9 cellular contexts compared by ENCODE assay signal in the genomic region with DNA sequence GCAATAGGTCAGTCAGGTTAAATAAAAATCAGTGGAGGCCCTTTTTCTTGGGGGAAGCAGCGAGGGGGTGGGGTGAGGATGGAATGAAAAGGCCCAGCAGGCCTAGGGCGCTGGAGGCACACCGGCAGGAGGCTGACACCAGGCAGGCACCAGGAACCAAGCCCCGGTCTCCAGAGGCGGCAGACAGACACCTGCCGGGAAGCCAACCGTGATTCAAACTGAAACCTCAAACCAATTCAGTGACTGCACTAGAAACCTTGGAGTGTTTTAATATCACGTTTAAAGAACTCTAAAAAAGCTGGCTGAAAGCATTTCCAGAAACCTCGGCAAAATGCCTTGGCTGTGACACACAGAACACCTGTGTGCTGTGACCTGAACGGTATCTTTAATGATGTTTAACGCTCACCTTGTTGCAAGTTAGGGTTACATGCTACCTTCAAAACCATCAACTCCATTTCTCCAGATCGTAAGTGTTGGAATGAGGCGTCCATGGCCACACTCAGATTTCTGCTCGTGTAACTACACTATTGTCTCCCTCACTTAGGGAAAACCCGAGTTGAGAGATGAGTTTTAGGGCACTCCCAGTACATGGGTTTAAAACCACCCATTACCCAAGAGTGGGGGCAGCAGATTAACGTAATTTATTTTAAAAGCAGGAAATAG. TPM values are rescaled to one million over a fixed set of nuclear protein-coding genes. Genes with fewer than 3 reads are reported as not detected.
DNase-seq lines count a peak whose midpoint lies in the region; FAIRE-seq and TF ChIP-seq lines count a peak whose summit lies in the region.
"Had no signal": no experiment of that assay in that cellular context is flagged by ENCODE, and none has a peak within 500 bp of the region (broad histone marks: within the 10 kb centered on the region; RNA-seq: fewer than 3 reads in every experiment).

No MANE protein-coding gene starts in this region.

- H3K79me2 ChIP-seq in Karpas-422 (ENCODE audit: low read length), result peaks cover 10% of the 10 kb centered on the region

- no peak for TF ChIP-seq EP300 in sigmoid colon (IDR thresholded peaks at IDR 0.05)

- no peak overlapping the region for H2AFZ ChIP-seq in Karpas-422 (ENCODE audit: low read length)

- no peaks in the 10 kb centered on the region for H4K20me1 ChIP-seq in Karpas-422 (ENCODE audit: insufficient read depth, low read depth, low read length)

- intact Hi-C loops in sigmoid colon (cut with DNase I), result no loop called here

- H3K27me3 ChIP-seq in Karpas-422 (ENCODE audit: low read length) (no peaks in the 10 kb centered on the region), sigmoid colon (no peaks in the 10 kb centered on the region)

- 9 to 37% methylated on average over 16 of the region's 16 CpGs for WGBS in sigmoid colon, 2 donors

- no peak overlapping the region for H3K4me3 ChIP-seq in Karpas-422 (ENCODE audit: low read length)
- no peak overlapping the region for H3K4me3 ChIP-seq in sigmoid colon

- no peaks in the 10 kb centered on the region for H3K9me3 Mint-ChIP-seq in activated naive CD8-positive, alpha-beta T cell (ENCODE audit: low read depth)
- H3K9me3 Mint-ChIP-seq: activated B cell treated with CpG ODN at 0.5 μM for 24 hours had no signal

- TF ChIP-seq CTCF in sigmoid colon (IDR thresholded peaks at IDR 0.05), result no peak

- no peaks in the 10 kb centered on the region for H3K9me2 ChIP-seq in Karpas-422 (replicated peaks; ENCODE audit: insufficient read depth, low read length)

- H3K36me3 ChIP-seq in Karpas-422 (ENCODE audit: insufficient read depth, low read length) (peaks cover 72% of the 10 kb centered on the region), sigmoid colon (peaks cover 10 to 62% (median 26%) of the 10 kb centered on the region in 4 donors)

- H3K27me3 Mint-ChIP-seq in activated naive CD8-positive, alpha-beta T cell, result no peaks in the 10 kb centered on the region
- H3K27me3 Mint-ChIP-seq: activated B cell treated with CpG ODN at 0.5 μM for 24 hours had no signal

- peak overlapping the region; percentile 70 for H3K4me3 Mint-ChIP-seq in activated naive CD8-positive, alpha-beta T cell
- H3K4me3 Mint-ChIP-seq: activated B cell treated with CpG ODN at 0.5 μM for 24 hours had no signal

- H3K36me3 Mint-ChIP-seq in activated naive CD8-positive, alpha-beta T cell, result peaks cover 8% of the 10 kb centered on the region

- peak; percentile 48 for DNase-seq in GM18507 (ENCODE audit: extremely low spot score, insufficient read length, low read depth)
- DNase-seq in Karpas-422, result no peak
- DNase-seq in sigmoid colon, result no peak
- DNase-seq in DMS153 treated with DMSO at 0.1 percent for 48 hours (lab: John Stamatoyannopoulos, UW; ENCODE audit: unreplicated experiment), result no peak
- DNase-seq in OCI-M1 (lab: John Stamatoyannopoulos, UW), result no peak
- no peak for DNase-seq in GDM1 (lab: John Stamatoyannopoulos, UW)
- DNase-seq: activated B cell treated with CpG ODN at 0.5 μM for 24 hours, KG1 had no signal

- peaks cover 35% of the 10 kb centered on the region for H3K4me1 Mint-ChIP-seq in activated naive CD8-positive, alpha-beta T cell (ENCODE audit: low read depth)

- TF ChIP-seq POLR2A in sigmoid colon (IDR thresholded peaks at IDR 0.05), result no peak

- peak overlapping the region; percentile 66 for H3K27ac Mint-ChIP-seq in activated naive CD8-positive, alpha-beta T cell

- peaks cover 24% of the 10 kb centered on the region for H3K4me1 ChIP-seq in Karpas-422 (ENCODE audit: low read length)
- H3K4me1 ChIP-seq in sigmoid colon, result peaks cover 0 to 39% (median 25%) of the 10 kb centered on the region in 4 donors

- peak; percentile 60 for FAIRE-seq in GM18507 (lab: Jason Lieb, UNC)

- H3K9me3 ChIP-seq in Karpas-422 (ENCODE audit: low read length) (no peaks in the 10 kb centered on the region), sigmoid colon (no peaks in the 10 kb centered on the region)

- no peak overlapping the region for H3K9ac ChIP-seq in Karpas-422 (ENCODE audit: low read length)

- no peak overlapping the region for H3K4me2 ChIP-seq in Karpas-422 (ENCODE audit: low read depth, low read length, poor library complexity, severe bottlenecking)

- H3K27ac ChIP-seq in Karpas-422 (ENCODE audit: low read length), result peak overlapping the region; percentile 48; the same call in 1 of the 2 replicates
- peak overlapping the region in 3 of 4 donors; percentile 3 to 68 (median 56) for H3K27ac ChIP-seq in sigmoid colon

RNA-seq across cellular contexts. Expression of a gene that starts 27.2 kb away (rescaled TPM):
- 35.4 and 43.4 TPM in 2 replicates for total RNA-seq in Karpas-422 (2014; rRNA removed; shearing (Covaris generic); ENCODE audit: low replicate concordance)
- 10 to 100 TPM; 48.7 to 70.6 (median 56.5) TPM for total RNA-seq in sigmoid colon
- polyA plus RNA-seq in sigmoid colon, result 10 to 100 TPM; 10.4 to 31.1 (median 13.8) TPM

RNA-seq across cellular contexts. Expression of a gene that starts 37.5 kb away (rescaled TPM):
- 11.3 and 11.5 TPM in 2 replicates for total RNA-seq in Karpas-422 (2014; rRNA removed; shearing (Covaris generic); ENCODE audit: low replicate concordance)
- 10 to 100 TPM in 2 of 4 donors, 1 to 10 TPM in 2; 8.1 to 16.9 (median 12.1) TPM for total RNA-seq in sigmoid colon
- 1 to 10 TPM; 2.3 to 7.8 (median 3.8) TPM for polyA plus RNA-seq in sigmoid colon

RNA-seq across cellular contexts. Expression of a gene that starts 38.8 kb away (rescaled TPM):
- 31.3 and 48.2 TPM in 2 replicates for total RNA-seq in Karpas-422 (2014; rRNA removed; shearing (Covaris generic); ENCODE audit: low replicate concordance)
- 10 to 100 TPM; 25.9 to 36.5 (median 34.5) TPM for total RNA-seq in sigmoid colon
- 10 to 100 TPM; 17.4 to 20.6 (median 18.3) TPM for polyA plus RNA-seq in sigmoid colon

RNA-seq across cellular contexts. Expression of a gene that starts 53.4 kb away (rescaled TPM):
- total RNA-seq in Karpas-422 (2014; rRNA removed; shearing (Covaris generic); ENCODE audit: low replicate concordance), result 15.9 and 22.1 TPM in 2 replicates
- 1 to 10 TPM; 2.5 to 7.2 (median 3.3) TPM for total RNA-seq in sigmoid colon
- polyA plus RNA-seq in sigmoid colon, result 10 to 100 TPM in 1 of 3 donors, 1 to 10 TPM in 1, under 1 TPM in 1; 0.60 to 15.4 (median 2.3) TPM
